Comparison of ENCODE assay signal across 17 cellular contexts in genomic region chr6:12459945-12460800, GRCh38.
DNase-seq lines count a peak whose midpoint lies in the region; ATAC-seq and TF ChIP-seq lines count a peak whose summit lies in the region.
"Had no signal": no experiment of that assay in that cellular context is flagged by ENCODE, and none has a peak within 500 bp of the region (broad histone marks: within the 10 kb centered on the region; RNA-seq: fewer than 3 reads in every experiment).

No MANE protein-coding gene starts in this region.

- H3K4me3 ChIP-seq in fibroblast of the aortic adventitia (ENCODE audit: low read depth, low read length) = no peak overlapping the region
- H3K4me3 ChIP-seq: HAP-1, K562, SJCRH30 had no signal

- H3K27ac ChIP-seq in caudate nucleus (ENCODE audit: low read depth, low read length) = peak overlapping the region; percentile 52
- H3K27ac ChIP-seq: SJCRH30 had no signal

- TF ChIP-seq CTCF in fibroblast of the aortic adventitia (IDR thresholded peaks at IDR 0.05; ENCODE audit: insufficient read depth, low read length) = no peak

- no peak for ATAC-seq in HG03139 (IDR thresholded peaks at IDR 0.05; ENCODE audit: unreplicated experiment)
- no peak for ATAC-seq in SK-N-SH treated with all-trans-retinoic acid at 6 μM for 48 hours
- ATAC-seq: K562, PC-3 had no signal

- DNase-seq in GM03348 (ENCODE audit: low spot score) = peak; percentile 23
- peak in 9 of 61 donors; percentile 14 to 73 (median 39) for DNase-seq in caudate nucleus (lab: John Stamatoyannopoulos, UW)
- DNase-seq in fibroblast of the aortic adventitia (ENCODE audit: low read depth) = peak; percentile 21
- peak; percentile 69 for DNase-seq in putamen (ENCODE audit: low spot score)
- DNase-seq in inferior parietal cortex (ENCODE audit: extremely low spot score) = no peak
- DNase-seq: CD4-positive, CD25-positive, alpha-beta regulatory T cell; DMS53; NCI-H1417; NCI-H187 treated with DMSO at 0.1 percent for 48 hours; NCI-H446; NCI-H748 treated with DMSO at 0.1 percent for 48 hours; PC-3; SJCRH30 had no signal

TF ChIP-seq in SK-N-SH treated with all-trans-retinoic acid at 6 μM for 48 hours, 23 proteins besides CTCF, POLR2A, EP300 and RAD21:
- TF ChIP-seq TCF4 (CRISPR knock-in tag; IDR thresholded peaks at IDR 0.05; ENCODE audit: borderline replicate concordance) (no peak), ARNTL (CRISPR knock-in tag; IDR thresholded peaks at IDR 0.05; ENCODE audit: borderline replicate concordance, low read depth) (no peak), RARB (CRISPR knock-in tag; IDR thresholded peaks at IDR 0.05) (no peak), ZFP30 (CRISPR knock-in tag; IDR thresholded peaks at IDR 0.05) (no peak), ISL1 (CRISPR knock-in tag; IDR thresholded peaks at IDR 0.05) (no peak), OSR1 (CRISPR knock-in tag; IDR thresholded peaks at IDR 0.05) (no peak), ZFP3 (CRISPR knock-in tag; IDR thresholded peaks at IDR 0.05) (no peak)
- TF ChIP-seq, protein P1, sequence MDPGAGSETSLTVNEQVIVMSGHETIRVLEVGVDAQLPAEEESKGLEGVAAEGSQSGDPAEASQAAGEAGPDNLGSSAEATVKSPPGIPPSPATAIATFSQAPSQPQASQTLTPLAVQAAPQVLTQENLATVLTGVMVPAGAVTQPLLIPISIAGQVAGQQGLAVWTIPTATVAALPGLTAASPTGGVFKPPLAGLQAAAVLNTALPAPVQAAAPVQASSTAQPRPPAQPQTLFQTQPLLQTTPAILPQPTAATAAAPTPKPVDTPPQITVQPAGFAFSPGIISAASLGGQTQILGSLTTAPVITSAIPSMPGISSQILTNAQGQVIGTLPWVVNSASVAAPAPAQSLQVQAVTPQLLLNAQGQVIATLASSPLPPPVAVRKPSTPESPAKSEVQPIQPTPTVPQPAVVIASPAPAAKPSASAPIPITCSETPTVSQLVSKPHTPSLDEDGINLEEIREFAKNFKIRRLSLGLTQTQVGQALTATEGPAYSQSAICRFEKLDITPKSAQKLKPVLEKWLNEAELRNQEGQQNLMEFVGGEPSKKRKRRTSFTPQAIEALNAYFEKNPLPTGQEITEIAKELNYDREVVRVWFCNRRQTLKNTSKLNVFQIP (CRISPR knock-in tag; IDR thresholded peaks at IDR 0.05; ENCODE audit: borderline replicate concordance, low read depth) = no peak
TF ChIP-seq in SK-N-SH treated with all-trans-retinoic acid at 6 μM for 48 hours: peak in this region for 0.
